Comparison of ENCODE assay signal across 15 cellular contexts in the genomic region with DNA sequence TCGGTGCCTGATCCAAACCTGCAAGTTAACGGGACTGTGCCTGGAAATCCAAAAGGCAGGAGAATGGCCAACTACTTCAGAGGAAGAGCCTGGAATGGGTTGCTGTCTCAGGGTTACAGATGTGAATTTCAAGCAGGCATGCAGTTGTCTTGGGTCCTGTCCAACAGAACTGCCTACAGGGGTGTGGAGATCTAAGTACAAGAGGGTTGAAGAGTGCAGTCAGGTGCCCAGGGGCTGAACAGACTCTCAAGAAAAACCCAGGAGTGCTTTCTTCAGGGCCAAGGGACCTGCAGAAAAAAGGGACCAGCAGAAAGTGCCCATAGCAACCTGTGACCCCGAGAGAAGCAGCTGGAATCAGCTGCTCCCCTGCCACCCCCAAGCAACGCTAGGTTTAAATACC.
DNase-seq lines count a peak whose midpoint lies in the region; ATAC-seq and TF ChIP-seq lines count a peak whose summit lies in the region.
"Had no signal": no experiment of that assay in that cellular context is flagged by ENCODE, and none has a peak within 500 bp of the region (broad histone marks: within the 10 kb centered on the region; RNA-seq: fewer than 3 reads in every experiment).

No MANE protein-coding gene starts in this region.

- H3K36me3 ChIP-seq in psoas muscle (ENCODE audit: insufficient read depth in 1 of 2, low read depth in 1 of 2): peaks cover 0 to 28% of the 10 kb centered on the region in 2 donors
- peaks cover 0 to 64% (median 34%) of the 10 kb centered on the region in 9 donors for H3K36me3 ChIP-seq in heart left ventricle

- intact Hi-C loops in psoas muscle (cut with DNase I) (no loop called here), heart left ventricle (cut with DNase I) (no loop called here)

- H3K9me3 ChIP-seq in psoas muscle: no peaks in the 10 kb centered on the region
- no peaks in the 10 kb centered on the region for H3K9me3 ChIP-seq in heart left ventricle

- H3K9me3 Mint-ChIP-seq in mesothelial cell of epicardium: no peaks in the 10 kb centered on the region
- H3K9me3 Mint-ChIP-seq: CD4-positive, alpha-beta T cell; H9 had no signal

- peak; percentile 7 for DNase-seq in UCSD-AML1 (lab: John Stamatoyannopoulos, UW; ENCODE audit: unreplicated experiment)
- no peak for DNase-seq in mesothelial cell of epicardium (ENCODE audit: low spot score in 2 of 2, unreplicated experiment in 2 of 2)
- no peak for DNase-seq in psoas muscle
- DNase-seq in cortex of kidney (lab: John Stamatoyannopoulos, UW): no peak
- DNase-seq in heart left ventricle: no peak
- DNase-seq in GM10266 (ENCODE audit: extremely low spot score): no peak
- DNase-seq: C1 segment of cervical spinal cord; Calu3; CD4-positive, alpha-beta T cell; DMS 273 treated with DMSO at 0.1 percent for 48 hours; EL; GOT3; H9 had no signal

- peak overlapping the region; percentile 27 for H3K27ac Mint-ChIP-seq in mesothelial cell of epicardium
- H3K27ac Mint-ChIP-seq: B cell; CD4-positive, alpha-beta T cell; H9 had no signal

- no peaks in the 10 kb centered on the region for H3K27me3 Mint-ChIP-seq in mesothelial cell of epicardium (ENCODE audit: low read depth)
- H3K27me3 Mint-ChIP-seq: B cell; CD4-positive, alpha-beta T cell had no signal

- H3K4me3 ChIP-seq in psoas muscle: no peak overlapping the region
- no peak overlapping the region for H3K4me3 ChIP-seq in heart left ventricle

- ATAC-seq in psoas muscle: no peak
- no peak for ATAC-seq in heart left ventricle
- ATAC-seq in HG02870 (IDR thresholded peaks at IDR 0.05; ENCODE audit: unreplicated experiment): no peak

- H3K27ac ChIP-seq in psoas muscle: peak overlapping the region; percentile 98
- H3K27ac ChIP-seq in heart left ventricle: no peak overlapping the region

- WGBS in psoas muscle, 3 donors: 47 to 77% (median 52%) methylated on average over 4 of the region's 4 CpGs
- WGBS in heart left ventricle, 4 donors: 83 to 87% (median 86%) methylated on average over 4 of the region's 4 CpGs

- H3K4me1 ChIP-seq in psoas muscle: peaks cover 29% of the 10 kb centered on the region
- H3K4me1 ChIP-seq in heart left ventricle: peaks cover 0 to 26% (median 6%) of the 10 kb centered on the region in 12 donors

- TF ChIP-seq CTCF in mesothelial cell of epicardium (IDR thresholded peaks at IDR 0.05; ENCODE audit: unreplicated experiment): no peak
- no peak for TF ChIP-seq CTCF in psoas muscle (IDR thresholded peaks at IDR 0.05)
- TF ChIP-seq CTCF in heart left ventricle (IDR thresholded peaks at IDR 0.05): no peak
- no peak for TF ChIP-seq CTCF in GM10266 (IDR thresholded peaks at IDR 0.05; ENCODE audit: control insufficient read depth, insufficient read depth, low read depth, missing control alignments)

- peaks cover 29% of the 10 kb centered on the region for H3K4me1 Mint-ChIP-seq in mesothelial cell of epicardium
- H3K4me1 Mint-ChIP-seq: B cell, H9 had no signal

- H3K36me3 Mint-ChIP-seq in mesothelial cell of epicardium: peaks cover 33% of the 10 kb centered on the region

- TF ChIP-seq POLR2A in heart left ventricle (IDR thresholded peaks at IDR 0.05): no peak

- H3K4me3 Mint-ChIP-seq in mesothelial cell of epicardium: no peak overlapping the region
- H3K4me3 Mint-ChIP-seq: B cell; CD4-positive, alpha-beta T cell; H9 had no signal

- H3K27me3 ChIP-seq in psoas muscle (ENCODE audit: insufficient read depth in 3 of 3, low read length in 2 of 3): no peaks in the 10 kb centered on the region
- no peaks in the 10 kb centered on the region for H3K27me3 ChIP-seq in heart left ventricle
